Comparison of ENCODE assay signal across 8 cellular contexts in genomic region chr4:114807759-114808404, GRCh38.
DNase-seq lines count a peak whose midpoint lies in the region; ATAC-seq and TF ChIP-seq lines count a peak whose summit lies in the region.

No MANE protein-coding gene starts in this region.

- H3K36me3 ChIP-seq in OCI-LY1 (ENCODE audit: insufficient read depth, low read length) (no peaks in the 10 kb centered on the region), body of pancreas (replicated peaks in 1 of 2; ENCODE audit: insufficient read depth in 1 of 2, low read depth in 2 of 2) (no peaks in the 10 kb centered on the region), lower lobe of right lung (no peaks in the 10 kb centered on the region), aorta (ENCODE audit: control insufficient read depth in 1 of 2, insufficient read depth in 2 of 2, low read length in 1 of 2) (no peaks in the 10 kb centered on the region)

- H3K9ac ChIP-seq in OCI-LY1 (ENCODE audit: low read length): no peak overlapping the region

- in situ Hi-C loops in Caki2 (cut with HindIII; ENCODE audit: low pct_unique_long_range_greater_than_20kb, low sequenced_read_pairs): no loop called here

- H3F3A ChIP-seq in OCI-LY1 (ENCODE audit: insufficient read depth, low read length): no peaks in the 10 kb centered on the region

- no peaks in the 10 kb centered on the region for H3K9me2 ChIP-seq in OCI-LY1 (ENCODE audit: low read depth, low read length)

- TF ChIP-seq CTCF in OCI-LY1 (IDR thresholded peaks at IDR 0.05; ENCODE audit: low read length) (peak; percentile 87), body of pancreas (IDR thresholded peaks at IDR 0.05) (peak; percentile 52 to 78 (median 63)), lower lobe of right lung (IDR thresholded peaks at IDR 0.05) (peak; percentile 72)

- no peak overlapping the region for H3K27ac ChIP-seq in OCI-LY1 (ENCODE audit: low read depth, low read length, poor library complexity, severe bottlenecking)
- no peak overlapping the region for H3K27ac ChIP-seq in body of pancreas
- no peak overlapping the region for H3K27ac ChIP-seq in lower lobe of right lung
- H3K27ac ChIP-seq in aorta (ENCODE audit: low read depth in 1 of 2, low read length in 2 of 2): no peak overlapping the region

- no peak overlapping the region for H3K4me2 ChIP-seq in OCI-LY1 (ENCODE audit: low read length)

- H3K4me3 ChIP-seq in OCI-LY1 (ENCODE audit: low read depth, low read length, poor library complexity, severe bottlenecking) (no peak overlapping the region), body of pancreas (no peak overlapping the region), lower lobe of right lung (no peak overlapping the region), aorta (ENCODE audit: low read length in 2 of 2) (no peak overlapping the region)

- no peaks in the 10 kb centered on the region for H3K27me3 ChIP-seq in OCI-LY1 (ENCODE audit: insufficient read depth, low read length)
- H3K27me3 ChIP-seq in body of pancreas: no peaks in the 10 kb centered on the region
- no peaks in the 10 kb centered on the region for H3K27me3 ChIP-seq in lower lobe of right lung (ENCODE audit: low read depth)
- H3K27me3 ChIP-seq in aorta (ENCODE audit: control insufficient read depth in 1 of 2, insufficient read depth in 2 of 2, low read length in 1 of 2): no peaks in the 10 kb centered on the region

- H3K9me3 ChIP-seq in OCI-LY1 (ENCODE audit: low read length) (no peaks in the 10 kb centered on the region), body of pancreas (no peaks in the 10 kb centered on the region), lower lobe of right lung (no peaks in the 10 kb centered on the region), aorta (ENCODE audit: control insufficient read depth, low read length) (no peaks in the 10 kb centered on the region)

- DNase-seq in Caki2 (ENCODE audit: low read depth): peak; percentile 16
- DNase-seq in body of pancreas: peak; percentile 38 to 53 (median 48)
- DNase-seq in lower lobe of right lung: no peak
- no peak for DNase-seq in aorta
- no peak for DNase-seq in NCI-H2029 (lab: John Stamatoyannopoulos, UW)

- 36 to 42% methylated on average over 14 of the region's 14 CpGs for WGBS in body of pancreas, 2 donors
- WGBS in aorta, 2 donors: 44% methylated on average over 14 of the region's 14 CpGs

- H3K4me1 ChIP-seq in OCI-LY1 (ENCODE audit: insufficient read depth, low read length, severe bottlenecking): no peaks in the 10 kb centered on the region
- H3K4me1 ChIP-seq in body of pancreas: no peaks in the 10 kb centered on the region
- no peaks in the 10 kb centered on the region for H3K4me1 ChIP-seq in lower lobe of right lung
- no peaks in the 10 kb centered on the region for H3K4me1 ChIP-seq in aorta (ENCODE audit: control insufficient read depth in 1 of 2, insufficient read depth in 2 of 2, low read length in 2 of 2)

- peak; percentile 99 for ATAC-seq in GM19023 (IDR thresholded peaks at IDR 0.05; ENCODE audit: unreplicated experiment)
- ATAC-seq in HG03045 (IDR thresholded peaks at IDR 0.05; ENCODE audit: unreplicated experiment): peak; percentile 99
- ATAC-seq in body of pancreas: peak; percentile 82
- ATAC-seq in lower lobe of right lung: peak; percentile 67 to 80
- ATAC-seq in aorta (ENCODE audit: low FRiP score): peak; percentile 59

- TF ChIP-seq POLR2A in body of pancreas (IDR thresholded peaks at IDR 0.05): no peak

- H3K79me2 ChIP-seq in OCI-LY1 (ENCODE audit: insufficient read depth, low read length): no peaks in the 10 kb centered on the region

- H4K20me1 ChIP-seq in OCI-LY1 (ENCODE audit: insufficient read depth, low read length): no peaks in the 10 kb centered on the region

- H2AFZ ChIP-seq in OCI-LY1 (ENCODE audit: low read length): no peak overlapping the region

- intact Hi-C loops in body of pancreas (cut with DNase I): no loop called here
- intact Hi-C loops in lower lobe of right lung (cut with DNase I): no loop called here
- intact Hi-C loops in aorta (cut with DNase I): no loop called here

Comparison
In these comparisons a context has a peak if more than half of its experiments do, and no peak if none do; other contexts are left out.
1. DNase-seq: peak in Caki2 (single experiment) and body of pancreas (4 of 4); none in lower lobe of right lung (single experiment), aorta (0 of 2) and NCI-H2029 (single experiment).
2. Peak in every context shown above with its lines, with median percentiles within 50 percentile points of each other: ATAC-seq and CTCF ChIP-seq.